Comparison of ENCODE assay signal across 8 cellular contexts in genomic region chr3:183285828-183286457, GRCh38. TPM values are rescaled to one million over a fixed set of nuclear protein-coding genes. Genes with fewer than 3 reads are reported as not detected.
A peak's percentile ranks its signal among the peaks of the same experiment; 100 is the strongest.
DNase-seq lines count a peak whose midpoint lies in the region; ATAC-seq and TF ChIP-seq lines count a peak whose summit lies in the region.

No MANE protein-coding gene starts in this region.

- DNase-seq in DMS 273 treated with DMSO at 0.1 percent for 48 hours (lab: John Stamatoyannopoulos, UW), result peak; percentile 87
- peak; percentile 22 for DNase-seq in HuH-7.5 (ENCODE audit: low spot score)
- DNase-seq in SK-MEL-5 (ENCODE audit: low read depth, low spot score), result peak; percentile 88
- peak; percentile 94 for DNase-seq in activated naive CD4-positive, alpha-beta T cell treated with anti-CD3 and anti-CD28 coated beads, Interleukin-2, amount 50 U/mL, for 16 hours
- DNase-seq in head of caudate nucleus, result peak; percentile 25 to 93 (median 69)
- DNase-seq in renal cortical epithelial cell (ENCODE audit: low read depth), result peak; percentile 99
- DNase-seq in vagina (ENCODE audit: extremely low spot score in 2 of 2), result peak in 1 of 2 donors; percentile 97

- TF ChIP-seq POLR2A in vagina (IDR thresholded peaks at IDR 0.05), result no peak

- no peaks in the 10 kb centered on the region for H3K36me3 ChIP-seq in vagina

- TF ChIP-seq CTCF in vagina (IDR thresholded peaks at IDR 0.05), result no peak

- H3K9me3 ChIP-seq in vagina, result no peaks in the 10 kb centered on the region

- no peak overlapping the region for H3K4me3 ChIP-seq in vagina

- H3K27ac ChIP-seq in vagina, result peak overlapping the region; percentile 70

- in situ Hi-C loops in SK-MEL-5 (cut with HindIII; ENCODE audit: low pct_unique_long_range_greater_than_20kb, low sequenced_read_pairs), result no loop called here

- H3K27me3 ChIP-seq in vagina, result no peaks in the 10 kb centered on the region

- H3K4me1 ChIP-seq in vagina, result peaks cover 27% of the 10 kb centered on the region

- peak; percentile 97 for ATAC-seq in GM21447 (IDR thresholded peaks at IDR 0.05; ENCODE audit: unreplicated experiment)

- intact Hi-C loops in head of caudate nucleus (cut with DNase I) (no loop called here), vagina (cut with DNase I) (no loop called here)

RNA-seq across cellular contexts. Expression of gene B3GNT5, which starts 32.9 kb away (rescaled TPM):
- 0.11 and 0.21 TPM in 2 replicates for total RNA-seq in SK-MEL-5 (2014; rRNA removed; shearing (Covaris generic))
- 0.61 and 0.66 TPM in 2 replicates for polyA plus RNA-seq in SK-MEL-5 (2015; cell fraction: cytosol; rRNA removed)
- 2.9 TPM in 1 of 2 replicates, not detected in the other for polyA plus RNA-seq in SK-MEL-5 (2015; cell fraction: nucleus; rRNA removed)
- 21.7 and 25.2 TPM in 2 replicates for total RNA-seq in renal cortical epithelial cell
- 20.4 TPM for total RNA-seq in vagina

Comparison
In these comparisons a context has a peak if more than half of its experiments do, and no peak if none do; other contexts are left out.
1. RNA of gene B3GNT5, which starts 32.9 kb away (total RNA-seq): 21.7 to 25.2 TPM in renal cortical epithelial cell and 20.4 TPM in vagina (single experiment); 0.11 to 0.21 TPM in SK-MEL-5; every median in the first group is over 10 times any median in the second.